16 cellular contexts compared by ENCODE assay signal in genomic region chr20:3400260-3401155, GRCh38.
"Had no signal": no experiment of that assay in that cellular context is flagged by ENCODE, and none has a peak within 500 bp of the region (broad histone marks: within the 10 kb centered on the region; RNA-seq: fewer than 3 reads in every experiment).

No MANE protein-coding gene starts in this region.

- H3K27ac Mint-ChIP-seq: activated CD4-positive, alpha-beta T cell treated with anti-CD3 and anti-CD28 coated beads, Interleukin-2, amount 10 ng/mL, durations not matched to agents 7 days and 5 days; activated naive CD8-positive, alpha-beta T cell treated with anti-CD3 and anti-CD28 coated beads, Interleukin-2, amount 10 ng/mL, durations not matched to agents 7 days and 5 days; memory B cell; natural killer cell; T-cell; type B pancreatic cell had no signal

- FAIRE-seq: frontal cortex, islet of Langerhans, small intestine had no signal

- H3K4me1 Mint-ChIP-seq: natural killer cell had no signal

- DNase-seq: activated CD4-positive, alpha-beta T cell treated with anti-CD3 and anti-CD28 coated beads, Interleukin-2, amount 10 ng/mL, durations not matched to agents 7 days and 5 days; activated naive CD4-positive, alpha-beta T cell; activated naive CD8-positive, alpha-beta T cell treated with anti-CD3 and anti-CD28 coated beads, Interleukin-2, amount 10 ng/mL, durations not matched to agents 7 days and 5 days; activated T-cell treated with anti-CD3 and anti-CD28 coated beads for 4 hours; brain microvascular endothelial cell; cerebellar nuclear complex; head of caudate nucleus; natural killer cell; small intestine; stimulated activated naive CD8-positive, alpha-beta T cell treated with anti-CD3 and anti-CD28 coated beads, Interleukin-15, Interleukin-2, amounts not matched to agents 100 U/mL and 50 U/mL, for 24 hours; T-cell; T-helper 9 cell had no signal

- H3K36me3 Mint-ChIP-seq: natural killer cell had no signal

- H3K9me3 Mint-ChIP-seq: activated naive CD8-positive, alpha-beta T cell treated with anti-CD3 and anti-CD28 coated beads, Interleukin-2, amount 10 ng/mL, durations not matched to agents 7 days and 5 days; natural killer cell had no signal

- H3K4me3 Mint-ChIP-seq: activated CD4-positive, alpha-beta T cell treated with anti-CD3 and anti-CD28 coated beads, Interleukin-2, amount 10 ng/mL, durations not matched to agents 7 days and 5 days; activated naive CD8-positive, alpha-beta T cell treated with anti-CD3 and anti-CD28 coated beads, Interleukin-2, amount 10 ng/mL, durations not matched to agents 7 days and 5 days; memory B cell; natural killer cell; T-cell; type B pancreatic cell had no signal

- H3K27me3 Mint-ChIP-seq: memory B cell, T-cell, type B pancreatic cell had no signal
